11 cellular contexts compared by ENCODE assay signal in the genomic region with DNA sequence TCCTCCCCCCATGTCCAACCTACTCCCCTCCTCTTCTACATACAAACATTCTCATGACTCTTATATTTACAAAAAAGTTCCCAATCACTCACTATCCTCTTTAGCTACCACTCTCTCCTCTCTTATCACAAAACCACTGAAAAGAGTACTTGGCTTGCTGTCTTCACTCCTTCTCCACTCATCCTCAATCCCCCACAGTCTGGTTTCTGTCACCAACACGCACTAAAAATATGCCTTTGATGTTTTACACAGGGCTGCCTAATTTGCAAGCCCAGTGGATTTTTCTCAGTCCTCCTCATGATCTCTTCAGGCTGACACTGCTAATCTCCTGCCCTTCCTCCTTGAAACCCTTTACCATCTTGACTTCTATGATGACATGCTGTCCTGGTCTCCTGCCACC.
"Had no signal": no experiment of that assay in that cellular context is flagged by ENCODE, and none has a peak within 500 bp of the region (broad histone marks: within the 10 kb centered on the region; RNA-seq: fewer than 3 reads in every experiment).

No MANE protein-coding gene starts in this region.

- DNase-seq: activated B cell treated with CpG ODN at 0.5 μM for 24 hours; activated CD4-positive, alpha-beta T cell treated with anti-CD3 and anti-CD28 coated beads, Interleukin-2, amount 10 ng/mL, durations not matched to agents 24 days and 14 days; activated CD8-positive, alpha-beta memory T cell treated with anti-CD3 and anti-CD28 coated beads for 24 hours; activated naive CD4-positive, alpha-beta T cell treated with anti-CD3 and anti-CD28 coated beads, Interleukin-2, amount 50 U/mL, for 16 hours; foreskin fibroblast; natural killer cell; stimulated activated CD4-positive, alpha-beta T cell treated with anti-CD3 and anti-CD28 coated beads, Interleukin-4, amount 100 ng/mL, for 1 hour; stimulated activated CD8-positive, alpha-beta memory T cell treated with anti-CD3 and anti-CD28 coated beads, Interleukin-4, amount 100 ng/mL, for 48 hours; stimulated activated naive CD8-positive, alpha-beta T cell treated with anti-CD3 and anti-CD28 coated beads, Interleukin-15, Interleukin-2, amounts not matched to agents 100 U/mL and 50 U/mL, for 24 hours had no signal

- ATAC-seq: esophagus mucosa; natural killer cell; stimulated activated naive CD8-positive, alpha-beta T cell treated with anti-CD3 and anti-CD28 coated beads, Interleukin-15, Interleukin-2, amounts not matched to agents 100 U/mL and 50 U/mL, for 24 hours had no signal

- FAIRE-seq: keratinocyte had no signal
